In genomic region chr19:40923934-40924391, GRCh38 we compare ENCODE assay signal across 23 cellular contexts. TPM values are rescaled to one million over a fixed set of nuclear protein-coding genes. Genes with fewer than 3 reads are reported as not detected.
"Had no signal": no experiment of that assay in that cellular context is flagged by ENCODE, and none has a peak within 500 bp of the region (broad histone marks: within the 10 kb centered on the region; RNA-seq: fewer than 3 reads in every experiment).

No MANE protein-coding gene starts in this region.

- H3K4me3 Mint-ChIP-seq: activated CD8-positive, alpha-beta T cell treated with anti-CD3 and anti-CD28 coated beads for 36 hours; activated naive CD8-positive, alpha-beta T cell treated with anti-CD3 and anti-CD28 coated beads for 36 hours; activated T-cell treated with anti-CD3 and anti-CD28 coated beads, Interleukin-2, amount 50 U/mL, for 4 hours; dendritic cell treated with granulocyte-macrophage colony-stimulating factor and Interleukin-4, amounts not matched to agents 40 ng/mL and 50 ng/mL, for 4 days; neural crest cell; stimulated activated naive B cell treated with anti-CD40 and anti-IgM and Interleukin-4, amounts not matched to agents 10 μg/mL and 1 μg/mL and 100 μg/mL, for 72 hours; WTC11 had no signal

- H3K27ac ChIP-seq: gastroesophageal sphincter, heart right ventricle, tibial artery had no signal

- H3K36me3 ChIP-seq: gastroesophageal sphincter, heart right ventricle, tibial artery had no signal

- H3K36me3 Mint-ChIP-seq: brain; stimulated activated naive B cell treated with anti-CD40 and anti-IgM and Interleukin-4, amounts not matched to agents 10 μg/mL and 1 μg/mL and 100 μg/mL, for 72 hours had no signal

- H3K27ac Mint-ChIP-seq: activated CD8-positive, alpha-beta T cell treated with anti-CD3 and anti-CD28 coated beads for 36 hours; activated naive CD8-positive, alpha-beta T cell treated with anti-CD3 and anti-CD28 coated beads for 36 hours; dendritic cell treated with granulocyte-macrophage colony-stimulating factor and Interleukin-4, amounts not matched to agents 40 ng/mL and 50 ng/mL, for 4 days; stimulated activated naive B cell treated with anti-CD40 and anti-IgM and Interleukin-4, amounts not matched to agents 10 μg/mL and 1 μg/mL and 100 μg/mL, for 72 hours; WTC11 had no signal

- DNase-seq: activated CD4-positive, alpha-beta T cell treated with anti-CD3 and anti-CD28 coated beads for 48 hours; activated CD8-positive, alpha-beta T cell treated with anti-CD3 and anti-CD28 coated beads for 36 hours; activated effector memory CD4-positive, alpha-beta T cell treated with anti-CD3 and anti-CD28 coated beads, Interleukin-2, amount 50 U/mL, for 16 hours; activated naive CD8-positive, alpha-beta T cell treated with anti-CD3 and anti-CD28 coated beads for 36 hours; activated T-cell treated with anti-CD3 and anti-CD28 coated beads, Interleukin-2, amount 50 U/mL, for 4 hours; amygdala; cerebellar nuclear complex; heart right ventricle; stimulated activated CD4-positive, alpha-beta T cell treated with anti-CD3 and anti-CD28 coated beads, Interleukin-15, amount 100 ng/mL, for 24 hours; stimulated activated CD4-positive, alpha-beta T cell treated with anti-CD3 and anti-CD28 coated beads, Interleukin-4, amount 100 ng/mL, for 1 hour; stimulated activated naive B cell treated with anti-CD40 and anti-IgM and Interleukin-4, amounts not matched to agents 10 μg/mL and 1 μg/mL and 100 μg/mL, for 72 hours; T-helper 2 cell; tibial artery had no signal

- H3K4me1 ChIP-seq: gastroesophageal sphincter, heart right ventricle, tibial artery had no signal

- H3K4me1 Mint-ChIP-seq: activated naive CD8-positive, alpha-beta T cell treated with anti-CD3 and anti-CD28 coated beads for 36 hours; brain; neural crest cell; stimulated activated naive B cell treated with anti-CD40 and anti-IgM and Interleukin-4, amounts not matched to agents 10 μg/mL and 1 μg/mL and 100 μg/mL, for 72 hours; WTC11 had no signal

- H3K4me3 ChIP-seq: gastroesophageal sphincter, heart right ventricle, tibial artery had no signal

- ATAC-seq: activated CD8-positive, alpha-beta T cell treated with anti-CD3 and anti-CD28 coated beads for 36 hours; activated T-cell treated with anti-CD3 and anti-CD28 coated beads, Interleukin-2, amount 50 U/mL, for 4 hours; gastroesophageal sphincter; heart right ventricle; stimulated activated naive B cell treated with anti-CD40 and anti-IgM and Interleukin-4, amounts not matched to agents 10 μg/mL and 1 μg/mL and 100 μg/mL, for 72 hours; WTC11 had no signal

RNA-seq across cellular contexts. Expression of gene CYP2A7, which starts 41.9 kb away (rescaled TPM):
- total RNA-seq: activated CD8-positive, alpha-beta T cell treated with anti-CD3 and anti-CD28 coated beads for 36 hours; activated naive CD8-positive, alpha-beta T cell treated with anti-CD3 and anti-CD28 coated beads for 36 hours; activated T-cell treated with anti-CD3 and anti-CD28 coated beads, Interleukin-2, amount 50 U/mL, for 4 hours; epithelial cell of proximal tubule; gastroesophageal sphincter; heart right ventricle; mesenteric fat pad; neural crest cell; osteocyte; renal cortical epithelial cell; subcutaneous adipose tissue; WTC11 had no signal
- polyA plus RNA-seq: heart right ventricle had no signal
